1 cellular context compared by ENCODE assay signal in the genomic region with DNA sequence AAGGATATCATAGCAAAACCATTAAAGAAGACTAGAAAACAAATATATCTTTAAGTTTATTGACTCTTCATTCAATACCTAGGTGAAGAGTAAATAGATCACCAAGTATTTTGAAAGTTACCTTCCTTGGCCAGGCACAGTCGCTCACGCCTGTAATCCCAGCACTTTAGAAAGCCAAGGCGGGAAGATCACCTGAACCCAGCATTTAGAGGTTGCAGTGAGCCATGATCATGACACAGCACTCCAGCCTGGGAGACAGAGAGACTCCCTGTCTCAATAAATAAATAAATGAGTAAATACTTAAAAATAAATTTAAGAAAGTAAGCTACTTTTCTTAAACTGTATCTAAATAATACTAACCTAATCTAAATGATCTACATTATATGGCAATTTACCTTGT.
TF ChIP-seq lines count a peak whose summit lies in the region.

No MANE protein-coding gene starts in this region.

TF ChIP-seq in A549, 52 proteins besides CTCF, POLR2A, EP300 and RAD21 (continued from another document):
- TF ChIP-seq, protein P1, sequence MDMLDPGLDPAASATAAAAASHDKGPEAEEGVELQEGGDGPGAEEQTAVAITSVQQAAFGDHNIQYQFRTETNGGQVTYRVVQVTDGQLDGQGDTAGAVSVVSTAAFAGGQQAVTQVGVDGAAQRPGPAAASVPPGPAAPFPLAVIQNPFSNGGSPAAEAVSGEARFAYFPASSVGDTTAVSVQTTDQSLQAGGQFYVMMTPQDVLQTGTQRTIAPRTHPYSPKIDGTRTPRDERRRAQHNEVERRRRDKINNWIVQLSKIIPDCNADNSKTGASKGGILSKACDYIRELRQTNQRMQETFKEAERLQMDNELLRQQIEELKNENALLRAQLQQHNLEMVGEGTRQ (IDR thresholded peaks at IDR 0.05), result no peak
- no peak for TF ChIP-seq EHF (CRISPR knock-in tag; IDR thresholded peaks at IDR 0.05)
- TF ChIP-seq BCL3 (IDR thresholded peaks at IDR 0.05), result no peak
- TF ChIP-seq TP53 (CRISPR knock-in tag; IDR thresholded peaks at IDR 0.05), result no peak
- TF ChIP-seq, protein P2, sequence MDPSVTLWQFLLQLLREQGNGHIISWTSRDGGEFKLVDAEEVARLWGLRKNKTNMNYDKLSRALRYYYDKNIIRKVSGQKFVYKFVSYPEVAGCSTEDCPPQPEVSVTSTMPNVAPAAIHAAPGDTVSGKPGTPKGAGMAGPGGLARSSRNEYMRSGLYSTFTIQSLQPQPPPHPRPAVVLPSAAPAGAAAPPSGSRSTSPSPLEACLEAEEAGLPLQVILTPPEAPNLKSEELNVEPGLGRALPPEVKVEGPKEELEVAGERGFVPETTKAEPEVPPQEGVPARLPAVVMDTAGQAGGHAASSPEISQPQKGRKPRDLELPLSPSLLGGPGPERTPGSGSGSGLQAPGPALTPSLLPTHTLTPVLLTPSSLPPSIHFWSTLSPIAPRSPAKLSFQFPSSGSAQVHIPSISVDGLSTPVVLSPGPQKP (IDR thresholded peaks at IDR 0.05; ENCODE audit: low read depth, low read length), result no peak
- TF ChIP-seq HDAC2 (IDR thresholded peaks at IDR 0.05), result no peak
- no peak for TF ChIP-seq NPAS2 (CRISPR knock-in tag; IDR thresholded peaks at IDR 0.05; ENCODE audit: borderline replicate concordance)
- no peak for TF ChIP-seq MYC (IDR thresholded peaks at IDR 0.05; ENCODE audit: borderline replicate concordance, low read length)
- no peak for TF ChIP-seq HOXA7 (CRISPR knock-in tag; IDR thresholded peaks at IDR 0.05)
- no peak for TF ChIP-seq MAFK (IDR thresholded peaks at IDR 0.05; ENCODE audit: partially characterized antibody)
- no peak for TF ChIP-seq HEYL (CRISPR knock-in tag; IDR thresholded peaks at IDR 0.05)
TF ChIP-seq in A549: peak in this region for 0.
